Comparison of ENCODE assay signal across 1 cellular context in genomic region chr20:8400461-8400860, GRCh38.
TF ChIP-seq lines count a peak whose summit lies in the region.

No MANE protein-coding gene starts in this region.

TF ChIP-seq in SK-N-SH treated with all-trans-retinoic acid at 6 μM for 48 hours, 23 proteins besides CTCF, POLR2A, EP300 and RAD21 (continued from another document):
- TF ChIP-seq CSRNP3 (CRISPR knock-in tag; IDR thresholded peaks at IDR 0.05) (no peak), TCF4 (CRISPR knock-in tag; IDR thresholded peaks at IDR 0.05; ENCODE audit: borderline replicate concordance) (no peak), ZC3H10 (CRISPR knock-in tag; IDR thresholded peaks at IDR 0.05) (no peak)
